In genomic region chr16:29149912-29150311, GRCh38 we compare ENCODE assay signal across 7 cellular contexts.
DNase-seq lines count a peak whose midpoint lies in the region; ATAC-seq and TF ChIP-seq lines count a peak whose summit lies in the region.
"Not testable (repeated sequence)": the region's sequence is repeated elsewhere in the genome, so short reads cannot be mapped to it uniquely, and the experiment has no call there.

No MANE protein-coding gene starts in this region.

- H3K27ac ChIP-seq in CD8-positive, alpha-beta T cell (ENCODE audit: low read depth, low read length) = peak overlapping the region; percentile 54
- peak overlapping the region in 6 of 8 donors; percentile 54 to 83 (median 76) for H3K27ac ChIP-seq in spleen

- H3K36me3 ChIP-seq in CD8-positive, alpha-beta T cell (ENCODE audit: insufficient read depth, low read length) = not testable (repeated sequence)
- H3K36me3 ChIP-seq in spleen = peaks cover 0 to 17% (median 3%) of the 10 kb centered on the region in 6 donors

- not testable (repeated sequence) for DNase-seq in CD8-positive, alpha-beta T cell; T-helper 2 cell treated with Interferon-gamma antibody and Interleukin-4, amounts not matched to agents 5 μg/mL and 100 μg/mL, for 36 hours (ENCODE audit: low spot score); activated T-cell treated with anti-CD3 and anti-CD28 coated beads, Interleukin-2, amount 50 U/mL, for 72 hours; activated naive CD8-positive, alpha-beta T cell treated with anti-CD3 and anti-CD28 coated beads, Interleukin-2, amount 50 U/mL, for 24 hours; naive B cell; spleen
- DNase-seq in left cardiac atrium = peak; percentile 65

- intact Hi-C loops in CD8-positive, alpha-beta T cell (cut with DNase I, micrococcal nuclease) = loop anchor here in 1 of 2 experiments (2.0 kb wide), 1 partner anchor 31 kb away; no protein-coding TSS in a partner anchor
- intact Hi-C loops in left cardiac atrium (cut with DNase I); spleen (cut with DNase I; ENCODE audit: low total_unique reads): not testable (repeated sequence)

- H3K27ac Mint-ChIP-seq in CD8-positive, alpha-beta T cell = peak overlapping the region; percentile 98
- H3K27ac Mint-ChIP-seq in T-helper 2 cell treated with Interferon-gamma antibody and Interleukin-4, amounts not matched to agents 5 μg/mL and 100 μg/mL, for 36 hours = peak overlapping the region; percentile 91
- not testable (repeated sequence) for H3K27ac Mint-ChIP-seq in activated T-cell treated with anti-CD3 and anti-CD28 coated beads, Interleukin-2, amount 50 U/mL, for 72 hours
- H3K27ac Mint-ChIP-seq in activated naive CD8-positive, alpha-beta T cell treated with anti-CD3 and anti-CD28 coated beads, Interleukin-2, amount 50 U/mL, for 24 hours = peak overlapping the region; percentile 54
- H3K27ac Mint-ChIP-seq in naive B cell = peak overlapping the region in 5 of 6 donors; percentile 0 to 92 (median 87)

- not testable (repeated sequence) for TF ChIP-seq CTCF in CD8-positive, alpha-beta T cell (IDR thresholded peaks at IDR 0.05); spleen (IDR thresholded peaks at IDR 0.05 in 8 of 11, conservative IDR thresholded peaks at IDR 0.05 in 3 of 11)

- H3K27me3 ChIP-seq in CD8-positive, alpha-beta T cell (ENCODE audit: insufficient read depth, low read length); spleen (replicated peaks in 1 of 7): not testable (repeated sequence)

- not testable (repeated sequence) for H3K27me3 Mint-ChIP-seq in CD8-positive, alpha-beta T cell (ENCODE audit: low read depth); T-helper 2 cell treated with Interferon-gamma antibody and Interleukin-4, amounts not matched to agents 5 μg/mL and 100 μg/mL, for 36 hours (ENCODE audit: low read depth); activated T-cell treated with anti-CD3 and anti-CD28 coated beads, Interleukin-2, amount 50 U/mL, for 72 hours (ENCODE audit: low read depth); activated naive CD8-positive, alpha-beta T cell treated with anti-CD3 and anti-CD28 coated beads, Interleukin-2, amount 50 U/mL, for 24 hours; naive B cell

- not testable (repeated sequence) for H3K36me3 Mint-ChIP-seq in CD8-positive, alpha-beta T cell; naive B cell
- H3K36me3 Mint-ChIP-seq in T-helper 2 cell treated with Interferon-gamma antibody and Interleukin-4, amounts not matched to agents 5 μg/mL and 100 μg/mL, for 36 hours (ENCODE audit: low read depth) = peaks cover 14% of the 10 kb centered on the region
- H3K36me3 Mint-ChIP-seq in activated T-cell treated with anti-CD3 and anti-CD28 coated beads, Interleukin-2, amount 50 U/mL, for 72 hours (ENCODE audit: insufficient read depth in 2 of 2) = peaks cover 1 to 12% of the 10 kb centered on the region in 2 donors
- peaks cover 12% of the 10 kb centered on the region for H3K36me3 Mint-ChIP-seq in activated naive CD8-positive, alpha-beta T cell treated with anti-CD3 and anti-CD28 coated beads, Interleukin-2, amount 50 U/mL, for 24 hours (ENCODE audit: low read depth)

- H3K4me3 ChIP-seq in CD8-positive, alpha-beta T cell (ENCODE audit: low read depth, low read length); spleen: not testable (repeated sequence)

- not testable (repeated sequence) for H3K9me3 ChIP-seq in CD8-positive, alpha-beta T cell (ENCODE audit: low read length); spleen

- POLR2A ChIA-PET in CD8-positive, alpha-beta T cell (lab: Charles Lee) = interaction anchor here (0.6 kb wide), 1 partner anchor 128 kb away, joined by 4 read pairs; no protein-coding TSS in a partner anchor

- H3K4me1 Mint-ChIP-seq in CD8-positive, alpha-beta T cell (ENCODE audit: low read depth) = peaks cover 59% of the 10 kb centered on the region
- H3K4me1 Mint-ChIP-seq in T-helper 2 cell treated with Interferon-gamma antibody and Interleukin-4, amounts not matched to agents 5 μg/mL and 100 μg/mL, for 36 hours (ENCODE audit: low read depth) = peaks cover 27% of the 10 kb centered on the region
- peaks cover 58% of the 10 kb centered on the region for H3K4me1 Mint-ChIP-seq in activated T-cell treated with anti-CD3 and anti-CD28 coated beads, Interleukin-2, amount 50 U/mL, for 72 hours (ENCODE audit: low read depth)
- peaks cover 60% of the 10 kb centered on the region for H3K4me1 Mint-ChIP-seq in activated naive CD8-positive, alpha-beta T cell treated with anti-CD3 and anti-CD28 coated beads, Interleukin-2, amount 50 U/mL, for 24 hours
- H3K4me1 Mint-ChIP-seq in naive B cell = peaks cover 20 to 55% (median 28%) of the 10 kb centered on the region in 3 donors

- not testable (repeated sequence) for H3K4me3 Mint-ChIP-seq in CD8-positive, alpha-beta T cell; activated naive CD8-positive, alpha-beta T cell treated with anti-CD3 and anti-CD28 coated beads, Interleukin-2, amount 50 U/mL, for 24 hours
- H3K4me3 Mint-ChIP-seq in T-helper 2 cell treated with Interferon-gamma antibody and Interleukin-4, amounts not matched to agents 5 μg/mL and 100 μg/mL, for 36 hours = peak overlapping the region; percentile 76
- H3K4me3 Mint-ChIP-seq in activated T-cell treated with anti-CD3 and anti-CD28 coated beads, Interleukin-2, amount 50 U/mL, for 72 hours = peak overlapping the region; percentile 69 to 76
- peak overlapping the region in 3 of 8 donors; percentile 39 to 55 (median 46) for H3K4me3 Mint-ChIP-seq in naive B cell

- H3K4me1 ChIP-seq in CD8-positive, alpha-beta T cell (ENCODE audit: insufficient read depth, low read length) = peaks cover 54% of the 10 kb centered on the region
- H3K4me1 ChIP-seq in spleen = peaks cover 3 to 52% (median 19%) of the 10 kb centered on the region in 6 donors

- CTCF ChIA-PET in CD8-positive, alpha-beta T cell (lab: Charles Lee) = not testable (repeated sequence)

- not testable (repeated sequence) for TF ChIP-seq POLR2A in spleen (IDR thresholded peaks at IDR 0.05)

- 91 to 95% (median 95%) methylated on average over 12 of the region's 12 CpGs for WGBS in spleen, 5 donors

- ATAC-seq in CD8-positive, alpha-beta T cell; activated T-cell treated with anti-CD3 and anti-CD28 coated beads, Interleukin-2, amount 50 U/mL, for 72 hours (replicated peaks in 1 of 2); activated naive CD8-positive, alpha-beta T cell treated with anti-CD3 and anti-CD28 coated beads, Interleukin-2, amount 50 U/mL, for 24 hours; naive B cell (ENCODE audit: low read depth in 2 of 2): not testable (repeated sequence)
- peak in 1 of 2 donors; percentile 36 for ATAC-seq in left cardiac atrium

- not testable (repeated sequence) for H3K9me3 Mint-ChIP-seq in CD8-positive, alpha-beta T cell; T-helper 2 cell treated with Interferon-gamma antibody and Interleukin-4, amounts not matched to agents 5 μg/mL and 100 μg/mL, for 36 hours; activated T-cell treated with anti-CD3 and anti-CD28 coated beads, Interleukin-2, amount 50 U/mL, for 72 hours; activated naive CD8-positive, alpha-beta T cell treated with anti-CD3 and anti-CD28 coated beads, Interleukin-2, amount 50 U/mL, for 24 hours; naive B cell
